ENCODE assay signal across 23 cellular contexts in genomic region chr2:100352511-100352910, GRCh38. TPM values are rescaled to one million over a fixed set of nuclear protein-coding genes. Genes with fewer than 3 reads are reported as not detected.
"Had no signal": no experiment of that assay in that cellular context is flagged by ENCODE, and none has a peak within 500 bp of the region (broad histone marks: within the 10 kb centered on the region; RNA-seq: fewer than 3 reads in every experiment).

No MANE protein-coding gene starts in this region.

- H3K4me3 ChIP-seq: colonic mucosa, esophagus muscularis mucosa, gastroesophageal sphincter, heart right ventricle, left lung, lower lobe of right lung, mucosa of descending colon had no signal

- DNase-seq: colonic mucosa; cortex of kidney; effector CD8-positive, alpha-beta T cell; effector memory CD8-positive, alpha-beta T cell; endodermal cell; foreskin keratinocyte; glutamatergic neuron; head of caudate nucleus; heart right ventricle; hippocampal formation; kidney; left colon; left lung; left ventricle myocardium superior; lower lobe of right lung; mesenchymal stem cell; mucosa of descending colon; naive B cell had no signal

RNA-seq across cellular contexts. Expression of gene LONRF2, which starts 30.2 kb away (rescaled TPM):
- total RNA-seq: dermis microvascular lymphatic vessel endothelial cell, foreskin keratinocyte, lung microvascular endothelial cell, myocyte had no signal
